14 cellular contexts compared by ENCODE assay signal in genomic region chr19:40144151-40144550, GRCh38. TPM values are rescaled to one million over a fixed set of nuclear protein-coding genes. Genes with fewer than 3 reads are reported as not detected.
DNase-seq lines count a peak whose midpoint lies in the region; ATAC-seq and TF ChIP-seq lines count a peak whose summit lies in the region.
"Had no signal": no experiment of that assay in that cellular context is flagged by ENCODE, and none has a peak within 500 bp of the region (broad histone marks: within the 10 kb centered on the region; RNA-seq: fewer than 3 reads in every experiment).

No MANE protein-coding gene starts in this region.

- no peak overlapping the region for H2BK120ac ChIP-seq in neuronal stem cell (ENCODE audit: low read depth, low read length)

- H3K27me3 Mint-ChIP-seq in activated CD4-positive, alpha-beta T cell treated with anti-CD3 and anti-CD28 coated beads for 36 hours = no peaks in the 10 kb centered on the region
- no peaks in the 10 kb centered on the region for H3K27me3 Mint-ChIP-seq in activated T-helper 17 cell treated with anti-CD3 and anti-CD28 coated beads, Interleukin-2, amount 50 U/mL, for 72 hours

- CTCF ChIA-PET in activated CD4-positive, alpha-beta T cell treated with anti-CD3 and anti-CD28 coated beads for 36 hours (lab: Charles Lee) = interaction anchor here (0.6 to 1.6 kb wide), 11 partner anchors 14 to 1085 kb away, joined by 3 to 7 read pairs (median 3); partner anchors contain the start of gene PSMC4

- no CpG with 5 or more reads among the region's 5 CpGs for WGBS in neuronal stem cell (ENCODE audit: extremely low coverage in 2 of 2, insufficient read length in 2 of 2, insufficient replicate concordance in 1 of 2), 2 donors

- POLR2A ChIA-PET in activated CD4-positive, alpha-beta T cell treated with anti-CD3 and anti-CD28 coated beads for 36 hours (lab: Charles Lee) = interaction anchor here (0.6 to 1.0 kb wide), 7 partner anchors 9 to 229 kb away, joined by 3 to 14 read pairs (median 5); partner anchors contain the start of gene ZNF780A

- intact Hi-C loops in activated CD4-positive, alpha-beta T cell treated with anti-CD3 and anti-CD28 coated beads for 36 hours (cut with DNase I, micrococcal nuclease) = loop anchor here (1.0 to 2.0 kb wide), 3 partner anchors 47 to 147 kb away; partner anchors contain the start of genes MAP3K10 (in 2 of the 2), AKT2 (in 1 of the 2) and ZNF546 (in 1 of the 2)
- intact Hi-C loops in breast epithelium (cut with DNase I; ENCODE audit: low total_unique reads) = no loop called here

- H3K4me1 ChIP-seq in neuronal stem cell (ENCODE audit: control insufficient read depth in 2 of 2, insufficient read depth in 1 of 2, low read depth in 1 of 2, low read length in 2 of 2) = no peaks in the 10 kb centered on the region
- H3K4me1 ChIP-seq in breast epithelium = no peaks in the 10 kb centered on the region

- no peak for DNase-seq in activated CD4-positive, alpha-beta T cell treated with anti-CD3 and anti-CD28 coated beads for 36 hours
- no peak for DNase-seq in activated CD4-positive, alpha-beta T cell treated with anti-CD3 and anti-CD28 coated beads for 48 hours
- peak; percentile 74 for DNase-seq in Jurkat, Clone E6-1 (ENCODE audit: low read depth, low spot score)
- DNase-seq in neuronal stem cell (ENCODE audit: low spot score) = no peak
- DNase-seq in breast epithelium (ENCODE audit: low spot score in 2 of 2) = no peak
- no peak for DNase-seq in midbrain (lab: John Stamatoyannopoulos, UW)
- DNase-seq: endodermal cell, left cardiac atrium, NCI-H2107 had no signal

- no peak overlapping the region for H2BK12ac ChIP-seq in neuronal stem cell (ENCODE audit: low read length)

- H3K27ac Mint-ChIP-seq in activated CD4-positive, alpha-beta T cell treated with anti-CD3 and anti-CD28 coated beads for 36 hours = peak overlapping the region; percentile 83
- peak overlapping the region; percentile 38 for H3K27ac Mint-ChIP-seq in activated T-helper 17 cell treated with anti-CD3 and anti-CD28 coated beads, Interleukin-2, amount 50 U/mL, for 72 hours
- H3K27ac Mint-ChIP-seq: endodermal cell had no signal

- no peak overlapping the region for H3K27ac ChIP-seq in neuronal stem cell (replicated peaks; ENCODE audit: low read length)
- H3K27ac ChIP-seq in breast epithelium = no peak overlapping the region

- H4K8ac ChIP-seq in neuronal stem cell (ENCODE audit: low read depth, low read length) = no peak overlapping the region

- H3K9me3 Mint-ChIP-seq in activated CD4-positive, alpha-beta T cell treated with anti-CD3 and anti-CD28 coated beads for 36 hours (ENCODE audit: low read depth) = no peaks in the 10 kb centered on the region
- H3K9me3 Mint-ChIP-seq in activated T-helper 17 cell treated with anti-CD3 and anti-CD28 coated beads, Interleukin-2, amount 50 U/mL, for 72 hours = no peaks in the 10 kb centered on the region

- no peak for TF ChIP-seq CTCF in breast epithelium (IDR thresholded peaks at IDR 0.05)

- peaks cover 46% of the 10 kb centered on the region for H3K4me1 Mint-ChIP-seq in activated CD4-positive, alpha-beta T cell treated with anti-CD3 and anti-CD28 coated beads for 36 hours
- H3K4me1 Mint-ChIP-seq in activated T-helper 17 cell treated with anti-CD3 and anti-CD28 coated beads, Interleukin-2, amount 50 U/mL, for 72 hours = peaks cover 11% of the 10 kb centered on the region

- no peak overlapping the region for H3K23ac ChIP-seq in neuronal stem cell (ENCODE audit: low read depth, low read length, poor library complexity)

- H3K9ac ChIP-seq in neuronal stem cell (ENCODE audit: low read depth, low read length, poor library complexity) = no peak overlapping the region

- no peak overlapping the region for H2BK5ac ChIP-seq in neuronal stem cell (ENCODE audit: low read length)

- H3K4ac ChIP-seq in neuronal stem cell (ENCODE audit: low read length) = no peak overlapping the region

- no peak overlapping the region for H4K91ac ChIP-seq in neuronal stem cell (ENCODE audit: low read depth, low read length, poor library complexity)

- H3K79me1 ChIP-seq in neuronal stem cell (ENCODE audit: low read depth, low read length) = no peaks in the 10 kb centered on the region

- H3K36me3 Mint-ChIP-seq in activated CD4-positive, alpha-beta T cell treated with anti-CD3 and anti-CD28 coated beads for 36 hours (ENCODE audit: low read depth) = no peaks in the 10 kb centered on the region
- H3K36me3 Mint-ChIP-seq in activated T-helper 17 cell treated with anti-CD3 and anti-CD28 coated beads, Interleukin-2, amount 50 U/mL, for 72 hours (ENCODE audit: low read depth) = no peaks in the 10 kb centered on the region
- H3K36me3 Mint-ChIP-seq: brain had no signal

- no peak overlapping the region for H3K18ac ChIP-seq in neuronal stem cell (ENCODE audit: low read length)

- H3K14ac ChIP-seq in neuronal stem cell (ENCODE audit: low read length) = no peak overlapping the region

- H3K4me3 ChIP-seq in Jurkat, Clone E6-1 (ENCODE audit: low read length) = peak overlapping the region; percentile 15; the same call in 1 of the 2 replicates
- no peak overlapping the region for H3K4me3 ChIP-seq in neuronal stem cell (ENCODE audit: low read length in 2 of 2)
- H3K4me3 ChIP-seq in breast epithelium = no peak overlapping the region
- H3K4me3 ChIP-seq: smooth muscle cell had no signal

- TF ChIP-seq POLR2A in breast epithelium (IDR thresholded peaks at IDR 0.05) = no peak

- H2BK15ac ChIP-seq in neuronal stem cell (ENCODE audit: low read length) = no peak overlapping the region

- peaks cover 0 to 3% (median 0%) of the 10 kb centered on the region in 3 experiments for H3K27me3 ChIP-seq in neuronal stem cell (ENCODE audit: control insufficient read depth in 3 of 3, insufficient read depth in 3 of 3, low read depth in 1 of 3, low read length in 3 of 3)
- H3K27me3 ChIP-seq in breast epithelium = no peaks in the 10 kb centered on the region

- no peak overlapping the region for H3K4me2 ChIP-seq in neuronal stem cell (ENCODE audit: insufficient read depth, low read length, poor library complexity, severe bottlenecking)
- H3K4me2 ChIP-seq: smooth muscle cell had no signal

- no peak overlapping the region for H2AK5ac ChIP-seq in neuronal stem cell (ENCODE audit: low read depth, low read length)

- peak overlapping the region; percentile 62 for H2AFZ ChIP-seq in neuronal stem cell (ENCODE audit: low read length)

- H3K4me3 Mint-ChIP-seq in activated CD4-positive, alpha-beta T cell treated with anti-CD3 and anti-CD28 coated beads for 36 hours = peak overlapping the region; percentile 49
- H3K4me3 Mint-ChIP-seq in activated T-helper 17 cell treated with anti-CD3 and anti-CD28 coated beads, Interleukin-2, amount 50 U/mL, for 72 hours = peak overlapping the region; percentile 57
- H3K4me3 Mint-ChIP-seq: brain, endodermal cell had no signal

- no peaks in the 10 kb centered on the region for H3K9me3 ChIP-seq in neuronal stem cell (replicated peaks in 1 of 2; ENCODE audit: control insufficient read depth in 2 of 2, insufficient read depth in 1 of 2, low read depth in 1 of 2, low read length in 2 of 2)
- H3K9me3 ChIP-seq in breast epithelium = no peaks in the 10 kb centered on the region

- peak; percentile 59 for ATAC-seq in activated CD4-positive, alpha-beta T cell treated with anti-CD3 and anti-CD28 coated beads for 36 hours
- ATAC-seq in activated T-helper 17 cell treated with anti-CD3 and anti-CD28 coated beads, Interleukin-2, amount 50 U/mL, for 72 hours (replicated peaks) = peak; percentile 71
- no peak for ATAC-seq in HG03565 (IDR thresholded peaks at IDR 0.05; ENCODE audit: unreplicated experiment)
- ATAC-seq: HCT116 had no signal

- H3K36me3 ChIP-seq in neuronal stem cell (replicated peaks in 1 of 2; ENCODE audit: control insufficient read depth in 2 of 2, insufficient read depth in 2 of 2, low read length in 2 of 2) (no peaks in the 10 kb centered on the region), breast epithelium (no peaks in the 10 kb centered on the region)

RNA-seq across cellular contexts. Expression of gene MAP3K10, which starts 47.1 kb away (rescaled TPM):
- total RNA-seq in activated CD4-positive, alpha-beta T cell treated with anti-CD3 and anti-CD28 coated beads for 36 hours = 10 to 100 TPM in 1 of 2 experiments, 1 to 10 TPM in 1; 8.7 to 10.8 TPM
- polyA plus RNA-seq in Jurkat, Clone E6-1 (2012; ENCODE audit: insufficient read depth, insufficient read length) = 19.7 TPM
- 10 to 100 TPM; 11.1 to 12.9 TPM for total RNA-seq in activated T-helper 17 cell treated with anti-CD3 and anti-CD28 coated beads, Interleukin-2, amount 50 U/mL, for 72 hours
- polyA plus RNA-seq in neuronal stem cell (2013, experiment 1 of 2) = 13.5 TPM
- polyA plus RNA-seq in neuronal stem cell (2013, experiment 2 of 2) = 13.6 TPM
- 10 to 100 TPM in 2 of 3 donors, 1 to 10 TPM in 1; 6.1 to 13.5 (median 10.2) TPM for total RNA-seq in breast epithelium

RNA-seq across cellular contexts. Expression of gene ZNF780A, which starts 53.4 kb away (rescaled TPM):
- 10 to 100 TPM; 19.2 to 19.4 TPM for total RNA-seq in activated CD4-positive, alpha-beta T cell treated with anti-CD3 and anti-CD28 coated beads for 36 hours
- 10.5 TPM for polyA plus RNA-seq in Jurkat, Clone E6-1 (2012; ENCODE audit: insufficient read depth, insufficient read length)
- total RNA-seq in activated T-helper 17 cell treated with anti-CD3 and anti-CD28 coated beads, Interleukin-2, amount 50 U/mL, for 72 hours = 10 to 100 TPM; 12.6 to 25.3 TPM
- polyA plus RNA-seq in neuronal stem cell (2013, experiment 1 of 2) = 10.7 TPM
- polyA plus RNA-seq in neuronal stem cell (2013, experiment 2 of 2) = 11.4 TPM
- total RNA-seq in breast epithelium = 10 to 100 TPM in 2 of 3 donors, 1 to 10 TPM in 1; 6.2 to 26.8 (median 14.4) TPM
